Comparison of ENCODE assay signal across 18 cellular contexts in the genomic region with DNA sequence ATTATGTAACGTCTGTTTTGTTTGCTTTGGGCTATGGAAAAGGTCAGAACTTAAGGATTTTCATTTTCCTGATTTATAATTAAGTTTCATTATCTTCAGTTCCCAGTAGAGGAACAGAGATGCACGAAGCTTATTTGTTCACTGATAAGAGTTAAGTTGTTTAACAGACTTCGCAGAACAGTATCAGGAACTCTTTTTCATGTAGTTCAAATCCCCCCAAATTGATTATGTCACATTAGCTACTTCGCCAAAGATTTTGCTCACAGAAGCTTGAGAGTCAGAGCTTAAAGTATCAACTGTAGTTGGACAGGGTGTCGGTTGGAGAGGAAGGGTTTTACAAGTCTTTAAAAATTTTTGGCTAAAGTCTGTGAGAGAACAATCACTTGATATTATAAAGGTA. TPM values are rescaled to one million over a fixed set of nuclear protein-coding genes. Genes with fewer than 3 reads are reported as not detected.
DNase-seq lines count a peak whose midpoint lies in the region; ATAC-seq and TF ChIP-seq lines count a peak whose summit lies in the region.
"Had no signal": no experiment of that assay in that cellular context is flagged by ENCODE, and none has a peak within 500 bp of the region (broad histone marks: within the 10 kb centered on the region; RNA-seq: fewer than 3 reads in every experiment).

No MANE protein-coding gene starts in this region.

- intact Hi-C loops in heart right ventricle (cut with DNase I) (loop anchor here in 1 of 10 donors (5.0 kb wide), 1 partner anchor 43 kb away; a partner anchor contains a TSS), right cardiac atrium (cut with DNase I) (no loop called here)

- peak in 6 of 8 donors; percentile 33 to 62 (median 48) for ATAC-seq in heart right ventricle
- ATAC-seq in right cardiac atrium = no peak
- ATAC-seq: CD8-positive, alpha-beta T cell; HCT116 had no signal

- H3K27me3 ChIP-seq in heart right ventricle (no peaks in the 10 kb centered on the region), right atrium auricular region (no peaks in the 10 kb centered on the region), right cardiac atrium (ENCODE audit: control insufficient read depth, insufficient read depth) (no peaks in the 10 kb centered on the region)

- TF ChIP-seq CTCF in heart right ventricle (IDR thresholded peaks at IDR 0.05) (no peak), right atrium auricular region (IDR thresholded peaks at IDR 0.05) (no peak)

- H3K4me1 ChIP-seq in heart right ventricle = peaks cover 0 to 72% (median 34%) of the 10 kb centered on the region in 9 donors
- peaks cover 0 to 41% of the 10 kb centered on the region in 2 donors for H3K4me1 ChIP-seq in right atrium auricular region
- H3K4me1 ChIP-seq in right cardiac atrium (ENCODE audit: control insufficient read depth, insufficient read depth, low read length) = peaks cover 7% of the 10 kb centered on the region

- H3K27ac ChIP-seq in heart right ventricle = peak overlapping the region in 9 of 10 donors; percentile 7 to 85 (median 59)
- peak overlapping the region in 1 of 2 donors; percentile 39 for H3K27ac ChIP-seq in right atrium auricular region
- H3K27ac ChIP-seq in angular gyrus (ENCODE audit: low read depth, low read length) = peak overlapping the region; percentile 30
- no peak overlapping the region for H3K27ac ChIP-seq in right cardiac atrium (ENCODE audit: low read length)
- H3K27ac ChIP-seq in temporal lobe (ENCODE audit: low read depth, low read length) = peak overlapping the region; percentile 7
- H3K27ac ChIP-seq: KMS-11 had no signal

- no peak for DNase-seq in heart right ventricle
- DNase-seq in right atrium auricular region (ENCODE audit: low spot score) = no peak
- DNase-seq in right cardiac atrium = no peak
- no peak for DNase-seq in middle frontal gyrus (ENCODE audit: extremely low spot score, low spot score)
- no peak for DNase-seq in NOMO-1 treated with dmso at 0.1 percent for 144 hours (lab: John Stamatoyannopoulos, UW; ENCODE audit: unreplicated experiment)
- no peak for DNase-seq in NCI-H2227 (lab: John Stamatoyannopoulos, UW; ENCODE audit: unreplicated experiment)
- DNase-seq: AML-193; C1 segment of cervical spinal cord; CD8-positive, alpha-beta T cell; NCI-H1105; NCI-H2029 treated with DMSO at 0.1 percent for 48 hours; NCI-H2171; NCI-H524 treated with DMSO at 0.1 percent for 48 hours; SHP77 treated with DMSO at 0.1 percent for 48 hours had no signal

- no peaks in the 10 kb centered on the region for H3K36me3 ChIP-seq in heart right ventricle
- no peaks in the 10 kb centered on the region for H3K36me3 ChIP-seq in right atrium auricular region

- H3K4me3 ChIP-seq in heart right ventricle = peak overlapping the region in 1 of 10 donors; percentile 4
- no peak overlapping the region for H3K4me3 ChIP-seq in right atrium auricular region
- peak overlapping the region; percentile 3 for H3K4me3 ChIP-seq in right cardiac atrium (ENCODE audit: low read length)

- 36 to 54% methylated on average over 5 of the region's 5 CpGs for WGBS in heart right ventricle, 2 donors
- WGBS in right cardiac atrium = 36% methylated on average over 5 of the region's 5 CpGs

- no peaks in the 10 kb centered on the region for H3K9me3 ChIP-seq in heart right ventricle
- H3K9me3 ChIP-seq in right atrium auricular region = no peaks in the 10 kb centered on the region
- no peaks in the 10 kb centered on the region for H3K9me3 ChIP-seq in right cardiac atrium (ENCODE audit: control insufficient read depth, low read length)

RNA-seq across cellular contexts. Expression of a gene that starts 43.4 kb away (rescaled TPM):
- 10 to 100 TPM; 26.2 to 51.8 (median 31.0) TPM for total RNA-seq in heart right ventricle
- polyA plus RNA-seq in heart right ventricle = 10 to 100 TPM in 1 of 2 donors, 1 to 10 TPM in 1; 6.5 to 20.6 TPM
- total RNA-seq in right atrium auricular region = 10 to 100 TPM; 23.8 to 25.7 TPM
- total RNA-seq in right cardiac atrium = 10 to 100 TPM; 32.5 to 39.7 (median 35.6) TPM
- polyA plus RNA-seq in right cardiac atrium = 11.6 TPM
- 28.5 TPM for total RNA-seq in temporal lobe

Comparison
In these comparisons a context has a peak if more than half of its experiments do, and no peak if none do; other contexts are left out.
1. ATAC-seq: peak in heart right ventricle (6 of 8); none in right cardiac atrium (0 of 2).